ENCODE assay signal across 8 cellular contexts in genomic region chr3:70570584-70570983, GRCh38.
"Had no signal": no experiment of that assay in that cellular context is flagged by ENCODE, and none has a peak within 500 bp of the region (broad histone marks: within the 10 kb centered on the region; RNA-seq: fewer than 3 reads in every experiment).

No MANE protein-coding gene starts in this region.

- FAIRE-seq: G401.6, GM12878, GM12891, GM12892, GM18507, GM19239 had no signal

- ATAC-seq: GM12878 had no signal

- DNase-seq: GDM1, GF-D8 had no signal

- H3K4me3 ChIP-seq: GM12878 had no signal
